Comparison of ENCODE assay signal across 8 cellular contexts in genomic region chr3:186362409-186362757, GRCh38. TPM values are rescaled to one million over a fixed set of nuclear protein-coding genes. Genes with fewer than 3 reads are reported as not detected.
DNase-seq lines count a peak whose midpoint lies in the region; ATAC-seq and TF ChIP-seq lines count a peak whose summit lies in the region.

No MANE protein-coding gene starts in this region.

- H3K4me1 Mint-ChIP-seq in activated T-helper 1 cell treated with anti-CD3 and anti-CD28 coated beads, Interleukin-12 subunit alpha, Interleukin-12 subunit beta, Interleukin-2, Interleukin-4 antibody, amounts not matched to agents 30 ng/mL and 10 ng/mL and 1 ng/mL, durations not matched to agents 14 hours and 24 hours and 36 hours (ENCODE audit: low read depth) = no peaks in the 10 kb centered on the region
- H3K4me1 Mint-ChIP-seq in stimulated activated naive B cell treated with anti-CD40 and anti-IgM and Interleukin-4, amounts not matched to agents 10 μg/mL and 1 μg/mL and 100 μg/mL, for 72 hours = peaks cover 22 to 36% of the 10 kb centered on the region in 2 donors

- H3K9me3 ChIP-seq in iPS-18c (ENCODE audit: control insufficient read depth, insufficient read depth, low read length) = peaks cover 2% of the 10 kb centered on the region

- H3K9me3 Mint-ChIP-seq in activated T-helper 1 cell treated with anti-CD3 and anti-CD28 coated beads, Interleukin-12 subunit alpha, Interleukin-12 subunit beta, Interleukin-2, Interleukin-4 antibody, amounts not matched to agents 30 ng/mL and 10 ng/mL and 1 ng/mL, durations not matched to agents 14 hours and 24 hours and 36 hours = no peaks in the 10 kb centered on the region
- no peaks in the 10 kb centered on the region for H3K9me3 Mint-ChIP-seq in stimulated activated naive B cell treated with anti-CD40 and anti-IgM and Interleukin-4, amounts not matched to agents 10 μg/mL and 1 μg/mL and 100 μg/mL, for 72 hours

- H3K27ac Mint-ChIP-seq in activated T-helper 1 cell treated with anti-CD3 and anti-CD28 coated beads, Interleukin-12 subunit alpha, Interleukin-12 subunit beta, Interleukin-2, Interleukin-4 antibody, amounts not matched to agents 30 ng/mL and 10 ng/mL and 1 ng/mL, durations not matched to agents 14 hours and 24 hours and 36 hours = no peak overlapping the region
- peak overlapping the region; percentile 68 for H3K27ac Mint-ChIP-seq in stimulated activated naive B cell treated with anti-CD40 and anti-IgM and Interleukin-4, amounts not matched to agents 10 μg/mL and 1 μg/mL and 100 μg/mL, for 72 hours

- H3K4me3 ChIP-seq in HL-60 (replicated peaks; ENCODE audit: insufficient read depth, low read length) (peak overlapping the region; percentile 72), iPS-18c (ENCODE audit: insufficient read depth, low read depth, low read length) (peak overlapping the region; percentile 52; the same call in 1 of the 2 replicates)

- intact Hi-C loops in activated T-helper 1 cell treated with anti-CD3 and anti-CD28 coated beads, Interleukin-12 subunit alpha, Interleukin-12 subunit beta, Interleukin-2, Interleukin-4 antibody, amounts not matched to agents 30 ng/mL and 10 ng/mL and 1 ng/mL, durations not matched to agents 14 hours and 24 hours and 36 hours (cut with micrococcal nuclease) = loop anchor here (5.0 kb wide), 1 partner anchor 255 kb away; the partner anchor contains the start of gene ETV5

- peak overlapping the region; percentile 91 for H3K27ac ChIP-seq in HL-60 (replicated peaks)

- TF ChIP-seq CTCF in HL-60 (IDR thresholded peaks at IDR 0.05; ENCODE audit: insufficient read depth, low read length) = no peak

- no peaks in the 10 kb centered on the region for H3K27me3 ChIP-seq in HL-60 (ENCODE audit: insufficient read depth, poor library complexity, severe bottlenecking)

- DNase-seq in HL-60 (ENCODE audit: low read depth in 1 of 2, low spot score in 1 of 2) (no peak), GDM1 (lab: John Stamatoyannopoulos, UW) (no peak), NCI-H446 (lab: John Stamatoyannopoulos, UW) (no peak), NCI-H748 (lab: John Stamatoyannopoulos, UW; ENCODE audit: unreplicated experiment) (no peak), dedifferentiated amniotic fluid mesenchymal stem cell (ENCODE audit: extremely low spot score) (no peak)
- DNase-seq in activated T-helper 1 cell treated with anti-CD3 and anti-CD28 coated beads, Interleukin-12 subunit alpha, Interleukin-12 subunit beta, Interleukin-2, Interleukin-4 antibody, amounts not matched to agents 30 ng/mL and 10 ng/mL and 1 ng/mL, durations not matched to agents 14 hours and 24 hours and 36 hours (ENCODE audit: low spot score) = no peak
- DNase-seq in stimulated activated naive B cell treated with anti-CD40 and anti-IgM and Interleukin-4, amounts not matched to agents 10 μg/mL and 1 μg/mL and 100 μg/mL, for 72 hours = no peak

- H3K27me3 Mint-ChIP-seq in activated T-helper 1 cell treated with anti-CD3 and anti-CD28 coated beads, Interleukin-12 subunit alpha, Interleukin-12 subunit beta, Interleukin-2, Interleukin-4 antibody, amounts not matched to agents 30 ng/mL and 10 ng/mL and 1 ng/mL, durations not matched to agents 14 hours and 24 hours and 36 hours (ENCODE audit: insufficient read depth) = peaks cover 44% of the 10 kb centered on the region
- H3K27me3 Mint-ChIP-seq in stimulated activated naive B cell treated with anti-CD40 and anti-IgM and Interleukin-4, amounts not matched to agents 10 μg/mL and 1 μg/mL and 100 μg/mL, for 72 hours = peaks cover 43 to 46% of the 10 kb centered on the region in 2 donors

- H3K4me3 Mint-ChIP-seq in activated T-helper 1 cell treated with anti-CD3 and anti-CD28 coated beads, Interleukin-12 subunit alpha, Interleukin-12 subunit beta, Interleukin-2, Interleukin-4 antibody, amounts not matched to agents 30 ng/mL and 10 ng/mL and 1 ng/mL, durations not matched to agents 14 hours and 24 hours and 36 hours = peak overlapping the region; percentile 32
- H3K4me3 Mint-ChIP-seq in stimulated activated naive B cell treated with anti-CD40 and anti-IgM and Interleukin-4, amounts not matched to agents 10 μg/mL and 1 μg/mL and 100 μg/mL, for 72 hours = peak overlapping the region; percentile 79 to 87

- ATAC-seq in stimulated activated naive B cell treated with anti-CD40 and anti-IgM and Interleukin-4, amounts not matched to agents 10 μg/mL and 1 μg/mL and 100 μg/mL, for 72 hours (replicated peaks) = no peak

- H3K36me3 Mint-ChIP-seq in activated T-helper 1 cell treated with anti-CD3 and anti-CD28 coated beads, Interleukin-12 subunit alpha, Interleukin-12 subunit beta, Interleukin-2, Interleukin-4 antibody, amounts not matched to agents 30 ng/mL and 10 ng/mL and 1 ng/mL, durations not matched to agents 14 hours and 24 hours and 36 hours (ENCODE audit: low read depth) = no peaks in the 10 kb centered on the region
- H3K36me3 Mint-ChIP-seq in stimulated activated naive B cell treated with anti-CD40 and anti-IgM and Interleukin-4, amounts not matched to agents 10 μg/mL and 1 μg/mL and 100 μg/mL, for 72 hours = no peaks in the 10 kb centered on the region

RNA-seq across cellular contexts. Expression of gene DGKG, which starts 0.3 kb away (rescaled TPM):
- 0.26 and 1.4 TPM in 2 replicates for total RNA-seq in activated T-helper 1 cell treated with anti-CD3 and anti-CD28 coated beads, Interleukin-12 subunit alpha, Interleukin-12 subunit beta, Interleukin-2, Interleukin-4 antibody, amounts not matched to agents 30 ng/mL and 10 ng/mL and 1 ng/mL, durations not matched to agents 14 hours and 24 hours and 36 hours
